ENCODE assay signal across 9 cellular contexts in genomic region chr2:152406119-152406835, GRCh38.
DNase-seq lines count a peak whose midpoint lies in the region; ATAC-seq, FAIRE-seq and TF ChIP-seq lines count a peak whose summit lies in the region.
"Had no signal": no experiment of that assay in that cellular context is flagged by ENCODE, and none has a peak within 500 bp of the region (broad histone marks: within the 10 kb centered on the region; RNA-seq: fewer than 3 reads in every experiment).

No MANE protein-coding gene starts in this region.

- peak in 1 of 2 experiments; percentile 13; a peak in 1 of 4 replicates for TF ChIP-seq EP300 in GM12878 (IDR thresholded peaks at IDR 0.05; ENCODE audit: borderline replicate concordance in 1 of 2, control insufficient read depth in 1 of 2, low read depth in 2 of 2, low read length in 2 of 2)

- H3K9me3 ChIP-seq in GM12878 (replicated peaks; ENCODE audit: control insufficient read depth, insufficient read depth, low read length) = no peaks in the 10 kb centered on the region
- H3K9me3 ChIP-seq in thyroid gland = no peaks in the 10 kb centered on the region

- ATAC-seq in HG02973 (IDR thresholded peaks at IDR 0.05; ENCODE audit: unreplicated experiment) (peak; percentile 56), GM12878 (peak; percentile 73)

- DNase-seq in activated CD4-positive, alpha-beta T cell treated with anti-CD3 and anti-CD28 coated beads, Interleukin-2, amount 10 ng/mL, durations not matched to agents 24 days and 14 days = no peak
- no peak for DNase-seq in activated CD4-positive, alpha-beta T cell treated with anti-CD3 and anti-CD28 coated beads for 1 hour
- no peak for DNase-seq in GM12878 (ENCODE audit: low read depth, low spot score)
- DNase-seq in thyroid gland = no peak
- no peak for DNase-seq in NCI-H2029 (lab: John Stamatoyannopoulos, UW)
- DNase-seq in RWPE1 (ENCODE audit: low spot score) = no peak
- no peak for DNase-seq in NCI-H1105 (lab: John Stamatoyannopoulos, UW)

- H3K27me3 Mint-ChIP-seq in activated CD4-positive, alpha-beta T cell treated with anti-CD3 and anti-CD28 coated beads, Interleukin-2, amount 10 ng/mL, durations not matched to agents 24 days and 14 days = no peaks in the 10 kb centered on the region

- H3K9me3 Mint-ChIP-seq in activated CD4-positive, alpha-beta T cell treated with anti-CD3 and anti-CD28 coated beads, Interleukin-2, amount 10 ng/mL, durations not matched to agents 24 days and 14 days = no peaks in the 10 kb centered on the region

- peak overlapping the region; percentile 91 for H3K27ac Mint-ChIP-seq in activated CD4-positive, alpha-beta T cell treated with anti-CD3 and anti-CD28 coated beads, Interleukin-2, amount 10 ng/mL, durations not matched to agents 24 days and 14 days

- intact Hi-C loops in activated CD4-positive, alpha-beta T cell treated with anti-CD3 and anti-CD28 coated beads, Interleukin-2, amount 10 ng/mL, durations not matched to agents 24 days and 14 days (cut with micrococcal nuclease) = loop anchor here (1.0 to 10.0 kb wide), 3 partner anchors 9 to 581 kb away; partner anchors contain the start of genes ARL5A, ARL6IP6 and PRPF40A
- intact Hi-C loops in GM12878 (cut with micrococcal nuclease; ENCODE audit: unreplicated experiment) (loop anchor here (2.0 to 5.0 kb wide), 2 partner anchors 71 to 91 kb away; partner anchors contain the start of gene FMNL2), thyroid gland (cut with DNase I) (no loop called here)

- peak overlapping the region; percentile 80 for H2AFZ ChIP-seq in GM12878 (ENCODE audit: control insufficient read depth, low read depth, low read length)

- TF ChIP-seq POLR2A in GM12878 (IDR thresholded peaks at IDR 0.05; ENCODE audit: low read depth, low read length) (no peak), thyroid gland (IDR thresholded peaks at IDR 0.05) (no peak)

- in situ Hi-C loops in GM12878 (cut with MboI) = no loop called here

- H3K4me3 ChIP-seq in GM12878 (0 out of 2 replicates have a peak overlapping the region, but pooled peaks have one; percentile 20), thyroid gland (replicated peaks in 1 of 3) (no peak overlapping the region)

- H3K79me2 ChIP-seq in GM12878 (ENCODE audit: control insufficient read depth, insufficient read depth, low read length) = peaks cover 4% of the 10 kb centered on the region

- H3K4me1 ChIP-seq in GM12878 (ENCODE audit: control insufficient read depth, insufficient read depth, low read length) (peaks cover 18% of the 10 kb centered on the region), thyroid gland (peaks cover 29 to 73% of the 10 kb centered on the region in 2 donors)

- H4K20me1 ChIP-seq in GM12878 (ENCODE audit: control insufficient read depth, insufficient read depth) = no peaks in the 10 kb centered on the region

- H3K9ac ChIP-seq in GM12878 (ENCODE audit: control insufficient read depth, insufficient read depth, low read length) = 0 out of 2 replicates have a peak overlapping the region, but pooled peaks have one; percentile 19

- H3K27ac ChIP-seq in GM12878 (ENCODE audit: control insufficient read depth, insufficient read depth) (peak overlapping the region; percentile 77), thyroid gland (peak overlapping the region in 2 of 3 donors; percentile 69 to 72), RWPE1 (no peak overlapping the region)

- CTCF ChIA-PET in GM12878 (lab: Yijun Ruan, JAX) (interaction anchor here (1.1 to 2.4 kb wide), 9 partner anchors 11 to 239 kb away, joined by 3 to 15 read pairs (median 4); partner anchors contain the start of gene FMNL2), RWPE1 (lab: Yijun Ruan, JAX) (interaction anchor here (0.5 to 0.7 kb wide), 2 partner anchors 150 to 240 kb away, joined by 3 to 4 read pairs; no protein-coding TSS in a partner anchor)

- peak overlapping the region; percentile 53 for H3K4me3 Mint-ChIP-seq in activated CD4-positive, alpha-beta T cell treated with anti-CD3 and anti-CD28 coated beads, Interleukin-2, amount 10 ng/mL, durations not matched to agents 24 days and 14 days

- TF ChIP-seq RAD21 in GM12878 (IDR thresholded peaks at IDR 0.05; ENCODE audit: insufficient read depth, low read depth, low read length) = no peak

- BruUV-seq in GM12878 (replicated peaks; lab: Mats Ljungman, UMichigan) = no TSS peak

- RAD21 ChIA-PET in GM12878 (lab: Charles Lee; ENCODE audit: unreplicated experiment) = interaction anchor here (0.7 to 6.5 kb wide), 20 partner anchors 10 to 232 kb away, joined by 3 to 37 read pairs (median 4); no protein-coding TSS in a partner anchor

- H3K4me1 Mint-ChIP-seq in activated CD4-positive, alpha-beta T cell treated with anti-CD3 and anti-CD28 coated beads, Interleukin-2, amount 10 ng/mL, durations not matched to agents 24 days and 14 days = peaks cover 61% of the 10 kb centered on the region

- no peaks in the 10 kb centered on the region for H3K36me3 ChIP-seq in GM12878 (ENCODE audit: control insufficient read depth in 2 of 2, insufficient read depth in 2 of 2, low read length in 1 of 2)
- no peaks in the 10 kb centered on the region for H3K36me3 ChIP-seq in thyroid gland

- H3K27me3 ChIP-seq in GM12878 (replicated peaks in 1 of 2; ENCODE audit: control insufficient read depth in 2 of 2, insufficient read depth in 2 of 2, low read length in 1 of 2) (no peaks in the 10 kb centered on the region), thyroid gland (no peaks in the 10 kb centered on the region)

- WGBS in GM12878 (ENCODE audit: insufficient coverage, insufficient replicate concordance, low lambda C conversion rate, missing lambda C conversion rate) = 2% methylated on average over 2 of the region's 2 CpGs
- WGBS in thyroid gland, 2 donors = 68% methylated on average over 2 of the region's 2 CpGs

- peaks cover 2% of the 10 kb centered on the region for H3K36me3 Mint-ChIP-seq in activated CD4-positive, alpha-beta T cell treated with anti-CD3 and anti-CD28 coated beads, Interleukin-2, amount 10 ng/mL, durations not matched to agents 24 days and 14 days (ENCODE audit: low read depth)

- FAIRE-seq in GM12878 (lab: Jason Lieb, UNC) = peak; percentile 41
- FAIRE-seq: frontal cortex had no signal

- SMC1A ChIA-PET in GM12878 (lab: Charles Lee; ENCODE audit: uncharacterized antibody, unreplicated experiment) = interaction anchor here (0.5 to 3.8 kb wide), 31 partner anchors 10 to 1327 kb away, joined by 3 to 32 read pairs (median 4); partner anchors contain the start of gene FMNL2

- TF ChIP-seq CTCF in GM12878 (IDR thresholded peaks at IDR 0.05 in 2 of 3, conservative IDR thresholded peaks at IDR 0.05 in 1 of 3; ENCODE audit: control insufficient read depth in 2 of 3, extremely low read depth in 1 of 3, insufficient read depth in 1 of 3, low read depth in 3 of 3, low read length in 3 of 3) = no peak
- TF ChIP-seq CTCF in thyroid gland (IDR thresholded peaks at IDR 0.05) = no peak
- TF ChIP-seq CTCF in RWPE1 (conservative IDR thresholded peaks at IDR 0.05; ENCODE audit: low read depth) = no peak

- peak overlapping the region; percentile 94 for H3K4me2 ChIP-seq in GM12878 (ENCODE audit: control insufficient read depth, insufficient read depth)

- POLR2A ChIA-PET in GM12878 (lab: Charles Lee) = interaction anchor here (0.6 to 2.2 kb wide), 5 partner anchors 8 to 311 kb away, joined by 3 to 8 read pairs (median 4); partner anchors contain the start of gene PRPF40A
- POLR2A ChIA-PET in RWPE1 (lab: Yijun Ruan, JAX; ENCODE audit: low non-redundant PET) = no interaction called here

TF ChIP-seq in GM12878, 131 proteins besides CTCF, POLR2A, EP300 and RAD21 (continues in another document):
- TF ChIP-seq SPI1 (IDR thresholded peaks at IDR 0.05; ENCODE audit: borderline replicate concordance, insufficient read depth, low read depth, low read length) (peak; percentile 78; the same call in 1 of the 2 replicates), TBL1XR1 (IDR thresholded peaks at IDR 0.05; ENCODE audit: low read depth, low read length) (no peak), MEF2B (IDR thresholded peaks at IDR 0.05; ENCODE audit: partially characterized antibody, poor library complexity, severe bottlenecking) (peak; percentile 39), ESRRA (IDR thresholded peaks at IDR 0.05; ENCODE audit: low read length) (no peak)
- TF ChIP-seq, protein P1, sequence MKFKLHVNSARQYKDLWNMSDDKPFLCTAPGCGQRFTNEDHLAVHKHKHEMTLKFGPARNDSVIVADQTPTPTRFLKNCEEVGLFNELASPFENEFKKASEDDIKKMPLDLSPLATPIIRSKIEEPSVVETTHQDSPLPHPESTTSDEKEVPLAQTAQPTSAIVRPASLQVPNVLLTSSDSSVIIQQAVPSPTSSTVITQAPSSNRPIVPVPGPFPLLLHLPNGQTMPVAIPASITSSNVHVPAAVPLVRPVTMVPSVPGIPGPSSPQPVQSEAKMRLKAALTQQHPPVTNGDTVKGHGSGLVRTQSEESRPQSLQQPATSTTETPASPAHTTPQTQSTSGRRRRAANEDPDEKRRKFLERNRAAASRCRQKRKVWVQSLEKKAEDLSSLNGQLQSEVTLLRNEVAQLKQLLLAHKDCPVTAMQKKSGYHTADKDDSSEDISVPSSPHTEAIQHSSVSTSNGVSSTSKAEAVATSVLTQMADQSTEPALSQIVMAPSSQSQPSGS (IDR thresholded peaks at IDR 0.05; ENCODE audit: low read length) = 0 out of 2 replicates have a peak, but pooled peaks have one; percentile 14
